In the genomic region with DNA sequence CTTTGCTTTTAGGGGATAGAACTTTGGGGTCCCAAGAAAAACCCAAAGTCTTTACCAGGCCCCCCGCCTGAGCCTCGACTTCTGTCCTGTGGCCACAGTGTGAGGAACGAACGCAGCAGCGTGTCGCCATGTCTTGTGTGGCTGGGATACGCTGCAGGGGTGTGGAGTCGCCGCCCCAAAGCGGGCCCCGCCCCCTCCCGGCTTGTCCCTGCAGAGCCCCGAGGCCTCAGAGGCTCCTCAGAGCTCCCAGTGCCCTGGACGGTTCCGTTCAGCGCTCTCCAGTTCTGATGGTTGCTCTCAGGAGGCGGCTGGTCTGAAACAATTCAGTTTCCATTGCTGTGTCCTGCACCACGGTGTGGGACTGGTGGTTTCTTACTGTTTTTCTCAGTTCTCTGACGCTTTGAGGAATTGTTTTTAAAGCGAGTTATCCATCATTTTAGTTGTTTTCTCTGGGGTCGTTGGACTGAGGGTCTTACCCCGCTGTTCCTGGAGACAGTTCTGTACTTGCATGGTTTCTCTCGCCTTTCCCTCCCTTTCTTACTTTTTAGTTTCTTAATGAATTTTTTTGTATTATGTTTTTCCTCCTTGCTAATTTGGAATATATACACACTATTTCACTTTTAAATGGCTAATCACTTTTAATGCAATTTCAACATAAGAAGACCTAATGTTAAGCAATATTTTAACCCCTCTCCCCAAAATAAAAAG, we compare ENCODE assay signal across 7 cellular contexts. TPM values are rescaled to one million over a fixed set of nuclear protein-coding genes. Genes with fewer than 3 reads are reported as not detected.
DNase-seq lines count a peak whose midpoint lies in the region; ATAC-seq and TF ChIP-seq lines count a peak whose summit lies in the region.
"Had no signal": no experiment of that assay in that cellular context is flagged by ENCODE, and none has a peak within 500 bp of the region (broad histone marks: within the 10 kb centered on the region; RNA-seq: fewer than 3 reads in every experiment).

No MANE protein-coding gene starts in this region.

- TF ChIP-seq POLR2A in testis (IDR thresholded peaks at IDR 0.05): no peak

- DNase-seq in SIG-M5 treated with dmso at 0.1 percent for 504 hours (lab: John Stamatoyannopoulos, UW; ENCODE audit: unreplicated experiment) (peak; percentile 52), SIG-M5 (lab: John Stamatoyannopoulos, UW) (no peak), astrocyte of the spinal cord (ENCODE audit: low read depth, low spot score) (no peak), testis (no peak)
- DNase-seq in natural killer cell treated with Interleukin-12 subunit alpha and Interleukin-12 subunit beta and Interleukin-15 and Interleukin-18, amount 100 ng/mL, for 72 hours (ENCODE audit: low spot score): peak; percentile 81

- peaks cover 12% of the 10 kb centered on the region for H3K4me1 ChIP-seq in testis

- no peaks in the 10 kb centered on the region for H3K27me3 ChIP-seq in testis

- peaks cover 9 to 12% of the 10 kb centered on the region in 2 donors for H3K4me1 Mint-ChIP-seq in natural killer cell treated with Interleukin-12 subunit alpha and Interleukin-12 subunit beta and Interleukin-15 and Interleukin-18, amount 100 ng/mL, for 72 hours (ENCODE audit: low read depth in 2 of 2)

- in situ Hi-C loops in astrocyte of the spinal cord (cut with HindIII; ENCODE audit: low sequenced_read_pairs): no loop called here

- no peaks in the 10 kb centered on the region for H3K36me3 ChIP-seq in testis (ENCODE audit: low read depth, missing control alignments)

- peak; percentile 63 to 72 for ATAC-seq in natural killer cell treated with Interleukin-12 subunit alpha and Interleukin-12 subunit beta and Interleukin-15 and Interleukin-18, amount 100 ng/mL, for 72 hours
- ATAC-seq in HG03442 (IDR thresholded peaks at IDR 0.05; ENCODE audit: unreplicated experiment): no peak

- peak overlapping the region in 1 of 2 donors; percentile 60 for H3K27ac Mint-ChIP-seq in natural killer cell treated with Interleukin-12 subunit alpha and Interleukin-12 subunit beta and Interleukin-15 and Interleukin-18, amount 100 ng/mL, for 72 hours

- H3K27ac ChIP-seq in testis: no peak overlapping the region
- H3K27ac ChIP-seq: C4-2B had no signal

- H3K9me3 Mint-ChIP-seq in natural killer cell treated with Interleukin-12 subunit alpha and Interleukin-12 subunit beta and Interleukin-15 and Interleukin-18, amount 100 ng/mL, for 72 hours: no peaks in the 10 kb centered on the region

- no peaks in the 10 kb centered on the region for H3K27me3 Mint-ChIP-seq in natural killer cell treated with Interleukin-12 subunit alpha and Interleukin-12 subunit beta and Interleukin-15 and Interleukin-18, amount 100 ng/mL, for 72 hours

- H3K4me3 ChIP-seq in astrocyte of the spinal cord (ENCODE audit: low read depth, low read length) (peak overlapping the region; percentile 2), testis (no peak overlapping the region)

- intact Hi-C loops in testis (cut with DNase I; ENCODE audit: low total_unique reads): no loop called here

- no peaks in the 10 kb centered on the region for H3K36me3 Mint-ChIP-seq in natural killer cell treated with Interleukin-12 subunit alpha and Interleukin-12 subunit beta and Interleukin-15 and Interleukin-18, amount 100 ng/mL, for 72 hours

- H3K9me3 ChIP-seq in testis: no peaks in the 10 kb centered on the region

- 79 to 85% methylated on average over 18 to 23 of the region's 23 CpGs for WGBS in testis, 2 donors

- TF ChIP-seq CTCF in astrocyte of the spinal cord (IDR thresholded peaks at IDR 0.05; ENCODE audit: low read depth, low read length) (no peak), testis (IDR thresholded peaks at IDR 0.05) (no peak)

- peak overlapping the region; percentile 45 for H3K4me3 Mint-ChIP-seq in natural killer cell treated with Interleukin-12 subunit alpha and Interleukin-12 subunit beta and Interleukin-15 and Interleukin-18, amount 100 ng/mL, for 72 hours

RNA-seq across cellular contexts. Expression of a gene that starts 1.6 kb away (rescaled TPM):
- total RNA-seq in natural killer cell treated with Interleukin-12 subunit alpha and Interleukin-12 subunit beta and Interleukin-15 and Interleukin-18, amount 100 ng/mL, for 72 hours: 10 to 100 TPM; 15.7 to 17.5 TPM
- 10 to 100 TPM; 35.7 to 39.4 TPM for total RNA-seq in testis
- 8.9 TPM for polyA plus RNA-seq in testis (ENCODE audit: insufficient read depth, low read depth, low replicate concordance)

RNA-seq across cellular contexts. Expression of a gene that starts 7.9 kb away (rescaled TPM):
- total RNA-seq in natural killer cell treated with Interleukin-12 subunit alpha and Interleukin-12 subunit beta and Interleukin-15 and Interleukin-18, amount 100 ng/mL, for 72 hours: under 1 TPM in 1 of 2 donors, not detected in 1; 0.88 TPM
- total RNA-seq in testis: 1 to 10 TPM in 1 of 2 donors, under 1 TPM in 1; 0.99 to 2.0 TPM
- 0.51 TPM for polyA plus RNA-seq in testis (ENCODE audit: insufficient read depth, low read depth, low replicate concordance)

RNA-seq across cellular contexts. Expression of a gene that starts 11.9 kb away (rescaled TPM):
- 10 to 100 TPM; 15.4 to 19.6 TPM for total RNA-seq in natural killer cell treated with Interleukin-12 subunit alpha and Interleukin-12 subunit beta and Interleukin-15 and Interleukin-18, amount 100 ng/mL, for 72 hours
- 10 to 100 TPM; 20.7 to 22.7 TPM for total RNA-seq in testis
- 10.8 TPM for polyA plus RNA-seq in testis (ENCODE audit: insufficient read depth, low read depth, low replicate concordance)

RNA-seq across cellular contexts. Expression of a gene that starts 26.1 kb away (rescaled TPM):
- 10 to 100 TPM; 15.2 to 16.6 TPM for total RNA-seq in natural killer cell treated with Interleukin-12 subunit alpha and Interleukin-12 subunit beta and Interleukin-15 and Interleukin-18, amount 100 ng/mL, for 72 hours
- total RNA-seq in testis: 10 to 100 TPM; 13.7 to 25.6 TPM
- polyA plus RNA-seq in testis (ENCODE audit: insufficient read depth, low read depth, low replicate concordance): 14.4 TPM

RNA-seq across cellular contexts. Expression of a gene that starts 53.0 kb away (rescaled TPM):
- 10 to 100 TPM; 26.5 to 29.2 TPM for total RNA-seq in natural killer cell treated with Interleukin-12 subunit alpha and Interleukin-12 subunit beta and Interleukin-15 and Interleukin-18, amount 100 ng/mL, for 72 hours
- total RNA-seq in testis: 10 to 100 TPM; 69.2 to 88.2 TPM
- 50.5 TPM for polyA plus RNA-seq in testis (ENCODE audit: insufficient read depth, low read depth, low replicate concordance)

Comparison
In these comparisons a context has a peak if more than half of its experiments do, and no peak if none do; other contexts are left out.
1. DNase-seq: peak in SIG-M5 treated with dmso at 0.1 percent for 504 hours (single experiment) and natural killer cell treated with Interleukin-12 subunit alpha and Interleukin-12 subunit beta and Interleukin-15 and Interleukin-18, amount 100 ng/mL, for 72 hours (single experiment); none in SIG-M5 (single experiment), astrocyte of the spinal cord (single experiment) and testis (single experiment).